In the genomic region with DNA sequence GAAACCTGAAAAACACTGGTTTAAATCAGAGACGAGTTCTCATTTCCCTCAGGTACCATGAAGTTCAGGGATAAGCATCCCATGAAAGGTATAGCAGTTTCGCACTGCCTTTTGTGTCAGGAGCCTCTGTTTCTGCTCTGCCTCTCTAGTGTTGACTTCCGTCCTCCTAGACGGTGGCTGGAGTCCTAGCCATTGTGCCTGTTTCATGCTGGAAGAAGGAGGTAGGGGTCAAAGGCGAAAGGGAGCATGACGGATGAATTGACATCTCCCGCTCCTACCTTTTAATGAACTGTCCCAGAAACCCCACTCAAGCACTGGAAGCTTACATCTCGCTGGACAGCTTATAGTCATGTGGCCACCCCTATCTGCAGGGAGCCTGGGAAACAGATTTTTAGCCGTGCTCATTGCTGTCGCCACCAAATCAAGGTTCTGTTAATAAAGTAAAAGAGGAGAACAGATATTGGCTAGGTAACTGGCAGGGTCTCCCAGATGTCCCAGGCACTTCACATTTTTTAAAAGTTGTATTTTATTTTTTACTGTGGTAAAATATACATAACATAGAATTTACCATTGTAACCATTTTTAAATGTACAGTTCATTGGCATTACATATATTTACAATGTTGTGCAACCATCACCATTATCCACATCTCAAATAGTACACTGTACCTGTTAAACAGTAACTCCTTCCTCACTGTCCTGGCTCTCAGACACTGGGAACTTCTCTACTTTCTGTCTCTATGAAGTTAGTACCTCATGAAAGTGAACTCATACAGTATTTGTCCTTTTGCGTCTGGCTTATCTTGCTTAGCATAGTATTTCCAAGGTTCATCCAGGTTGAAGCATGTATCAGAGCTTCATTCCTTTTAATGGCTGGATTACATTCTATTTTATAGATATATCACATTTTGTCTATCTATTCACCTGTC, we compare ENCODE assay signal across 12 cellular contexts. TPM values are rescaled to one million over a fixed set of nuclear protein-coding genes. Genes with fewer than 3 reads are reported as not detected.
DNase-seq lines count a peak whose midpoint lies in the region; ATAC-seq and TF ChIP-seq lines count a peak whose summit lies in the region.
"Had no signal": no experiment of that assay in that cellular context is flagged by ENCODE, and none has a peak within 500 bp of the region (broad histone marks: within the 10 kb centered on the region; RNA-seq: fewer than 3 reads in every experiment).

No MANE protein-coding gene starts in this region.

- H3K4me2 ChIP-seq in BLaER1 (peak overlapping the region; percentile 13; the same call in 1 of the 2 replicates), HCT116 (ENCODE audit: low read length) (no peak overlapping the region)

- no peaks in the 10 kb centered on the region for H3K79me2 ChIP-seq in HCT116 (ENCODE audit: insufficient read depth, low read length)

- RAD21 ChIA-PET in HCT116 (lab: Charles Lee; ENCODE audit: low non-redundant PET in 1 of 2, low total read pairs in 2 of 2, uncharacterized antibody in 2 of 2, unreplicated experiment in 2 of 2), result no interaction called here

- H3K27me3 ChIP-seq in BLaER1, result no peaks in the 10 kb centered on the region
- no peaks in the 10 kb centered on the region for H3K27me3 ChIP-seq in HCT116 (ENCODE audit: insufficient read depth, low read length)
- H3K27me3 ChIP-seq in mucosa of rectum (ENCODE audit: control insufficient read depth in 2 of 2, insufficient read depth in 2 of 2, low read length in 2 of 2), result no peaks in the 10 kb centered on the region

- H3K4me3 Mint-ChIP-seq in activated naive CD8-positive, alpha-beta T cell treated with anti-CD3 and anti-CD28 coated beads, Interleukin-2, amount 50 U/mL, for 24 hours, result peak overlapping the region; percentile 52
- H3K4me3 Mint-ChIP-seq: memory B cell had no signal

- peak overlapping the region; percentile 69 for H3K27ac Mint-ChIP-seq in activated naive CD8-positive, alpha-beta T cell treated with anti-CD3 and anti-CD28 coated beads, Interleukin-2, amount 50 U/mL, for 24 hours
- H3K27ac Mint-ChIP-seq: memory B cell had no signal

- no peak for DNase-seq in HCT116 (ENCODE audit: low read depth, low spot score)
- DNase-seq in activated naive CD8-positive, alpha-beta T cell treated with anti-CD3 and anti-CD28 coated beads, Interleukin-2, amount 50 U/mL, for 24 hours, result no peak
- DNase-seq in GM13976 (ENCODE audit: low spot score), result no peak
- no peak for DNase-seq in cerebellum (ENCODE audit: low spot score)
- no peak for DNase-seq in erythroblast (lab: John Stamatoyannopoulos, UW)
- no peak for DNase-seq in NCI-H82 (lab: John Stamatoyannopoulos, UW)
- DNase-seq: NCI-H2107 had no signal

- H3K4me3 ChIP-seq in BLaER1, result no peak overlapping the region
- no peak overlapping the region for H3K4me3 ChIP-seq in HCT116 (replicated peaks in 1 of 2; ENCODE audit: low read depth in 1 of 2, low read length in 2 of 2)
- peak overlapping the region in 1 of 2 donors; percentile 16 for H3K4me3 ChIP-seq in mucosa of rectum (ENCODE audit: low read length in 2 of 2)

- in situ Hi-C loops in GM13976 (cut with MboI; ENCODE audit: low sequenced_read_pairs, unreplicated experiment), result loop anchor here (5.0 to 25.0 kb wide), 2 partner anchors 330 to 575 kb away; a partner anchor contains a TSS

- H3K9me3 ChIP-seq in BLaER1 (no peaks in the 10 kb centered on the region), HCT116 (ENCODE audit: control insufficient read depth in 1 of 2, insufficient read depth in 1 of 2, low read depth in 1 of 2, low read length in 2 of 2) (no peaks in the 10 kb centered on the region), mucosa of rectum (ENCODE audit: control insufficient read depth in 2 of 2, low read length in 2 of 2) (no peaks in the 10 kb centered on the region)

- intact Hi-C loops in HCT116 (cut with micrococcal nuclease), result no loop called here

- CTCF ChIA-PET in HCT116 (lab: Charles Lee), result interaction anchor here (0.8 to 1.6 kb wide), 2 partner anchors 328 to 586 kb away, joined by 3 to 6 read pairs; no protein-coding TSS in a partner anchor

- peaks cover 85% of the 10 kb centered on the region for H3K4me1 Mint-ChIP-seq in activated naive CD8-positive, alpha-beta T cell treated with anti-CD3 and anti-CD28 coated beads, Interleukin-2, amount 50 U/mL, for 24 hours

- TF ChIP-seq RAD21 in HCT116 (IDR thresholded peaks at IDR 0.05; ENCODE audit: low read depth), result no peak

- H3K9me3 Mint-ChIP-seq in activated naive CD8-positive, alpha-beta T cell treated with anti-CD3 and anti-CD28 coated beads, Interleukin-2, amount 50 U/mL, for 24 hours, result no peaks in the 10 kb centered on the region
- H3K9me3 Mint-ChIP-seq: memory B cell had no signal

- H3K36me3 ChIP-seq in BLaER1 (no peaks in the 10 kb centered on the region), HCT116 (ENCODE audit: control insufficient read depth in 1 of 2, insufficient read depth in 2 of 2, low read length in 2 of 2) (no peaks in the 10 kb centered on the region), mucosa of rectum (ENCODE audit: control insufficient read depth in 2 of 2, insufficient read depth in 2 of 2, low read length in 2 of 2) (no peaks in the 10 kb centered on the region)

- H3K36me3 Mint-ChIP-seq in activated naive CD8-positive, alpha-beta T cell treated with anti-CD3 and anti-CD28 coated beads, Interleukin-2, amount 50 U/mL, for 24 hours (ENCODE audit: low read depth), result no peaks in the 10 kb centered on the region
- H3K36me3 Mint-ChIP-seq: activated CD8-positive, alpha-beta memory T cell treated with anti-CD3 and anti-CD28 coated beads, Interleukin-2, amount 10 ng/mL, durations not matched to agents 7 days and 5 days; memory B cell had no signal

- no peak for TF ChIP-seq CTCF in HCT116 (IDR thresholded peaks at IDR 0.05 in 2 of 3, conservative IDR thresholded peaks at IDR 0.05 in 1 of 3; ENCODE audit: borderline replicate concordance in 1 of 3, insufficient read depth in 1 of 3, low read depth in 2 of 3, low read length in 2 of 3)
- TF ChIP-seq CTCF in GM13976 (IDR thresholded peaks at IDR 0.05; ENCODE audit: borderline replicate concordance, control extremely low read depth, extremely low read depth, insufficient read depth, missing control alignments), result no peak

- peaks cover 22% of the 10 kb centered on the region for H3K4me1 ChIP-seq in BLaER1
- peaks cover 4 to 25% of the 10 kb centered on the region in 2 experiments; a peak in 3 of 4 replicates for H3K4me1 ChIP-seq in HCT116 (ENCODE audit: control insufficient read depth in 1 of 2, insufficient read depth in 2 of 2, low read length in 2 of 2)
- peaks cover 41 to 52% of the 10 kb centered on the region in 2 donors for H3K4me1 ChIP-seq in mucosa of rectum (ENCODE audit: control insufficient read depth in 2 of 2, insufficient read depth in 2 of 2, low read length in 2 of 2)

- TF ChIP-seq POLR2A in HCT116 (IDR thresholded peaks at IDR 0.05; ENCODE audit: borderline replicate concordance, extremely low read depth, insufficient read depth, insufficient read length) (no peak), erythroblast (IDR thresholded peaks at IDR 0.05; ENCODE audit: low read length) (no peak)

- H3K27ac ChIP-seq in BLaER1 (no peak overlapping the region), HCT116 (ENCODE audit: low read depth, low read length) (no peak overlapping the region), mucosa of rectum (ENCODE audit: low read depth in 2 of 2, low read length in 2 of 2) (peak overlapping the region; percentile 78 to 85)

- H3K9me2 ChIP-seq in HCT116 (ENCODE audit: insufficient read depth), result no peaks in the 10 kb centered on the region

- H4K20me1 ChIP-seq in BLaER1 (no peaks in the 10 kb centered on the region), HCT116 (ENCODE audit: insufficient read depth) (no peaks in the 10 kb centered on the region)

- no peak for ATAC-seq in HCT116
- ATAC-seq in activated naive CD8-positive, alpha-beta T cell treated with anti-CD3 and anti-CD28 coated beads, Interleukin-2, amount 50 U/mL, for 24 hours, result no peak

- POLR2A ChIA-PET in HCT116 (lab: Charles Lee), result no interaction called here

- peak overlapping the region; percentile 84 for H2AFZ ChIP-seq in HCT116 (ENCODE audit: low read depth, low read length, poor library complexity, severe bottlenecking)

- no TSS peak for BruUV-seq in HCT116 (replicated peaks; lab: Mats Ljungman, UMichigan)

- H3K27me3 Mint-ChIP-seq in activated naive CD8-positive, alpha-beta T cell treated with anti-CD3 and anti-CD28 coated beads, Interleukin-2, amount 50 U/mL, for 24 hours, result peaks cover 12% of the 10 kb centered on the region

- H3K9ac ChIP-seq in BLaER1, result no peak overlapping the region
- H3K9ac ChIP-seq in HCT116 (ENCODE audit: low read length), result no peak overlapping the region
- peak overlapping the region in 1 of 2 donors; percentile 9 for H3K9ac ChIP-seq in mucosa of rectum (ENCODE audit: low read depth in 1 of 2, low read length in 2 of 2)

TF ChIP-seq in HCT116, 20 proteins besides CTCF, POLR2A, EP300 and RAD21 (continues in another document):
- no peak for TF ChIP-seq ZNF274 (IDR thresholded peaks at IDR 0.05; ENCODE audit: low read depth, low read length)
- no peak for TF ChIP-seq POLR2AphosphoS5 (IDR thresholded peaks at IDR 0.05; ENCODE audit: low read depth, low read length)
- TF ChIP-seq, protein P1, sequence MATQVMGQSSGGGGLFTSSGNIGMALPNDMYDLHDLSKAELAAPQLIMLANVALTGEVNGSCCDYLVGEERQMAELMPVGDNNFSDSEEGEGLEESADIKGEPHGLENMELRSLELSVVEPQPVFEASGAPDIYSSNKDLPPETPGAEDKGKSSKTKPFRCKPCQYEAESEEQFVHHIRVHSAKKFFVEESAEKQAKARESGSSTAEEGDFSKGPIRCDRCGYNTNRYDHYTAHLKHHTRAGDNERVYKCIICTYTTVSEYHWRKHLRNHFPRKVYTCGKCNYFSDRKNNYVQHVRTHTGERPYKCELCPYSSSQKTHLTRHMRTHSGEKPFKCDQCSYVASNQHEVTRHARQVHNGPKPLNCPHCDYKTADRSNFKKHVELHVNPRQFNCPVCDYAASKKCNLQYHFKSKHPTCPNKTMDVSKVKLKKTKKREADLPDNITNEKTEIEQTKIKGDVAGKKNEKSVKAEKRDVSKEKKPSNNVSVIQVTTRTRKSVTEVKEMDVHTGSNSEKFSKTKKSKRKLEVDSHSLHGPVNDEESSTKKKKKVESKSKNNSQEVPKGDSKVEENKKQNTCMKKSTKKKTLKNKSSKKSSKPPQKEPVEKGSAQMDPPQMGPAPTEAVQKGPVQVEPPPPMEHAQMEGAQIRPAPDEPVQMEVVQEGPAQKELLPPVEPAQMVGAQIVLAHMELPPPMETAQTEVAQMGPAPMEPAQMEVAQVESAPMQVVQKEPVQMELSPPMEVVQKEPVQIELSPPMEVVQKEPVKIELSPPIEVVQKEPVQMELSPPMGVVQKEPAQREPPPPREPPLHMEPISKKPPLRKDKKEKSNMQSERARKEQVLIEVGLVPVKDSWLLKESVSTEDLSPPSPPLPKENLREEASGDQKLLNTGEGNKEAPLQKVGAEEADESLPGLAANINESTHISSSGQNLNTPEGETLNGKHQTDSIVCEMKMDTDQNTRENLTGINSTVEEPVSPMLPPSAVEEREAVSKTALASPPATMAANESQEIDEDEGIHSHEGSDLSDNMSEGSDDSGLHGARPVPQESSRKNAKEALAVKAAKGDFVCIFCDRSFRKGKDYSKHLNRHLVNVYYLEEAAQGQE (IDR thresholded peaks at IDR 0.05; ENCODE audit: low read depth), result no peak
- TF ChIP-seq JUND (IDR thresholded peaks at IDR 0.05), result no peak
- TF ChIP-seq EZH2 (IDR thresholded peaks at IDR 0.05), result no peak
- no peak for TF ChIP-seq ELF1 (IDR thresholded peaks at IDR 0.05; ENCODE audit: borderline replicate concordance, low read depth)

RNA-seq across cellular contexts. Expression of a gene that starts 55.0 kb away (rescaled TPM):
- total RNA-seq in HCT116 (2021; ENCODE audit: unreplicated experiment), result 0.37 TPM
- polyA plus RNA-seq in HCT116 (2012), result not detected in 2 replicates
- not detected for total RNA-seq in cerebellum
- total RNA-seq: posterior vena cava had no signal

Comparison
In these comparisons a context has a peak if more than half of its experiments do, and no peak if none do; other contexts are left out.
1. H3K27ac ChIP-seq: peak in mucosa of rectum (2 of 2); none in BLaER1 (single experiment) and HCT116 (single experiment).